ENCODE assay signal across 10 cellular contexts in the genomic region with DNA sequence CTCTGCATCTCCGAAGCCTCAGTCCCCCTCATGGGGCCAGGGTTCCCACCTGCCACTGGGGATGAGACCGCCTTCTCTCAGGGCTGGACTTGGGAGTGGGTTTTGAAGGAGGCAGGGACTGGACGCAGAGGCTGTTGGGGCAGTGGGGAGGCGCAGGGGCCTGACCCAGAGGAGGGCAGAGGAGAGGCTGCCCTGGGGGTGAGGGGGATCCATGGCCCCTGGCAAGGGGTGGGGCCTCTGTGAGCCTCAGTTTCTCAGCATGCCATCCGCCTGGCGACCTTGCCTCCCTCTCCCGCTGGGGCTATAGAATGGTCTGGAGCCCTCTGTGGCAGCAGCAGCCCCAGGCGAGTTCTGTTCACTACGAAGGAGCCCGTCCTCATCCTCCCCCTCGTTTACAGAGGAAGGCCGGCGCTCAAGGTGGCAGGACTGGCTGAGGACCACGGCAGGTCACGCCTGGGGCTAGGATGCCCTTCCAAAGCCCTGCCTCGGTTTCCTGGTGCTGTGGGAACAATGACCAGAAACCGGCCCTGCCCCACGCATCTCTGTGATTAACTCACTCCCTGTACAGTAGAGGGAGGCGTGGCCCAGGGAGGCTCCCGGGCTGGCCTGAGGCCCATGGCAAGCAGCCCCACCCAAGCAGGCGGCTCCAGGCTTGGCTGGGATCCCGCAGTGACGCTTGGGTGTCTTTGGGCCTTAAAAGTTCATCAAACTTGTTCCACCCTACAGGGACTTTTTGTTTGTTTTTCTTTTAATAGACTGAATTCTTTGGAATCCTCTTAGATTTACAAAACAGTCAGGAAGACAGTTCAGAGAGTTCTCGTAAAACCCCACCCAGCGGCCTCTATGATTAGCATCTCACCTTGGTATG. TPM values are rescaled to one million over a fixed set of nuclear protein-coding genes. Genes with fewer than 3 reads are reported as not detected.
DNase-seq lines count a peak whose midpoint lies in the region; FAIRE-seq and TF ChIP-seq lines count a peak whose summit lies in the region.
"Had no signal": no experiment of that assay in that cellular context is flagged by ENCODE, and none has a peak within 500 bp of the region (broad histone marks: within the 10 kb centered on the region; RNA-seq: fewer than 3 reads in every experiment).

No MANE protein-coding gene starts in this region.

- TF ChIP-seq POLR2A in erythroblast (IDR thresholded peaks at IDR 0.05; ENCODE audit: low read length) (no peak), GM12891 (IDR thresholded peaks at IDR 0.05; ENCODE audit: low read depth, low read length) (no peak)

- DNase-seq in AG20443 (ENCODE audit: low spot score): peak; percentile 95
- DNase-seq in LoVo (ENCODE audit: low spot score): peak; percentile 94
- DNase-seq in erythroblast (lab: John Stamatoyannopoulos, UW): peak; percentile 16 to 59
- peak; percentile 88 for DNase-seq in mucosa of gallbladder (ENCODE audit: low spot score)
- DNase-seq in NCI-H526 treated with DMSO at 0.1 percent for 48 hours (lab: John Stamatoyannopoulos, UW): no peak
- DNase-seq in amygdala (lab: John Stamatoyannopoulos, UW): no peak
- DNase-seq in Kasumi-1 (lab: John Stamatoyannopoulos, UW): no peak
- DNase-seq in GM12891 (ENCODE audit: insufficient read length, low spot score): no peak
- DNase-seq: H9, NCI-H2171 treated with DMSO at 0.1 percent for 48 hours had no signal

- FAIRE-seq in GM12891 (lab: Jason Lieb, UNC): no peak

TF ChIP-seq in GM12891, 5 proteins besides CTCF, POLR2A, EP300 and RAD21:
- TF ChIP-seq TAF1 (IDR thresholded peaks at IDR 0.05; ENCODE audit: low read depth, low read length): no peak
- no peak for TF ChIP-seq POLR2AphosphoS5 (IDR thresholded peaks at IDR 0.05; ENCODE audit: low read depth, low read length)
- no peak for TF ChIP-seq SPI1 (IDR thresholded peaks at IDR 0.05; ENCODE audit: low read depth, low read length)
- TF ChIP-seq PAX5 (IDR thresholded peaks at IDR 0.05; ENCODE audit: insufficient read depth, low read length, severe bottlenecking): no peak

RNA-seq across cellular contexts. Expression of a gene that starts 16.0 kb away (rescaled TPM):
- 50.9 TPM for total RNA-seq in mucosa of gallbladder
- 18.5 TPM for polyA plus RNA-seq in GM12891 (2012; ENCODE audit: low read depth, missing spikeins)

RNA-seq across cellular contexts. Expression of a gene that starts 24.5 kb away (rescaled TPM):
- total RNA-seq in mucosa of gallbladder: 11.3 TPM
- 0.23 TPM for polyA plus RNA-seq in GM12891 (2012; ENCODE audit: low read depth, missing spikeins)

Comparison
In these comparisons a context has a peak if more than half of its experiments do, and no peak if none do; other contexts are left out.
1. DNase-seq: peak in AG20443 (single experiment), LoVo (single experiment), erythroblast (2 of 2) and mucosa of gallbladder (single experiment); none in NCI-H526 treated with DMSO at 0.1 percent for 48 hours (single experiment), amygdala (0 of 56), Kasumi-1 (0 of 2) and GM12891 (single experiment).